ENCODE assay signal across 8 cellular contexts in the genomic region with DNA sequence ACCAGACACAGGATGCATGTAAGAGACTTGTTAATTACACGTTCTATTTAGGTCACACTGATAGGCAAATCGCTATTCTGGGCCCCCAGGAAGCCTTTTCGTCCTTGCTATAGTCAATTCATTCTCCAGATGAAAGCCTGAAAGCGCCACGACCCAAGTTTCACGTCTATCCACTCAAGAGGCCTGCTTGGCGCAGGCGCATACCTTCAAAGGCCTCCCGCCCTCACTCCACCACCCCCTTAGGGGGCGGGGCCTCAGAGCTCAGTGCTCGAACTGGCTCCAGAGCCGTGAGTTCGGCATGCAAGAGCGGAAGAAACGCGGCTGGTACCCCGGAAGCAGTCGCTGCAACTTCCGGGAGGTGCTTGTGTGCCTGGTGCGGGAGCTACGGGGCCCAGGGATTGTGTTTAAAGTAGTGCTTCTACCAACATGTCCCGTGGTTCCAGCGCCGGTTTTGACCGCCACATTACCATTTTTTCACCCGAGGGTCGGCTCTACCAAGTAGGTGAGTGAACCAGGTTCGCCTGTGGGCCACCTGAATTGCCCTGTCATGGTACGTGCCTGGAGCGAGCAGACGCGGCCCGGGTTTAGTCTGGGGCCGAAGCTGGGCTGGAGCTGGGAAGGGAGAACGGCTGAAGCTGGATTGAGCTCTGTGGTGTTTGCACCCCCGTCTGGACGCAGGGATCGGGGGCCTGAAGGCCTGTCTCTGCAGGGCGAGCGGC. TPM values are rescaled to one million over a fixed set of nuclear protein-coding genes. Genes with fewer than 3 reads are reported as not detected.
DNase-seq lines count a peak whose midpoint lies in the region; ATAC-seq and TF ChIP-seq lines count a peak whose summit lies in the region.

Gene PSMA6, plus strand, starts transcription at position 332 of the 719 bp plus-strand sequence. Its CDS starts 95 bp downstream, at position 427.

- intact Hi-C loops in left colon (cut with DNase I, micrococcal nuclease), result loop anchor here in 1 of 2 donors (5.0 kb wide), 1 partner anchor 115 kb away; no protein-coding TSS in a partner anchor

- no peak for TF ChIP-seq CTCF in coronary artery (IDR thresholded peaks at IDR 0.05)

- peaks cover 28% of the 10 kb centered on the region for H3K36me3 ChIP-seq in BLaER1

- CTCF ChIA-PET in activated CD4-positive, alpha-beta T cell treated with anti-CD3 and anti-CD28 coated beads, Interleukin-2, amount 10 ng/mL, durations not matched to agents 7 days and 5 days (lab: Charles Lee), result interaction anchor here (0.9 to 2.1 kb wide), 11 partner anchors 9 to 113 kb away, joined by 3 to 12 read pairs (median 3); no protein-coding TSS in a partner anchor

- H3K4me1 Mint-ChIP-seq in activated CD4-positive, alpha-beta T cell treated with anti-CD3 and anti-CD28 coated beads, Interleukin-2, amount 10 ng/mL, durations not matched to agents 7 days and 5 days, result peaks cover 44% of the 10 kb centered on the region

- H4K20me1 ChIP-seq in BLaER1, result peaks cover 33% of the 10 kb centered on the region

- peak within 1 kb of the TSS; percentile 92 for H3K4me2 ChIP-seq in BLaER1

- H3K9me3 Mint-ChIP-seq in activated CD4-positive, alpha-beta T cell treated with anti-CD3 and anti-CD28 coated beads, Interleukin-2, amount 10 ng/mL, durations not matched to agents 7 days and 5 days, result no peaks in the 10 kb centered on the region

- H3K4me1 ChIP-seq in BLaER1, result peaks cover 63% of the 10 kb centered on the region

- H3K9ac ChIP-seq in BLaER1, result peak within 1 kb of the TSS; percentile 98

- peak within 1 kb of the TSS; percentile 96 for H3K27ac ChIP-seq in BLaER1
- H3K27ac ChIP-seq in coronary artery, result peak within 1 kb of the TSS; percentile 65 to 94

- peak; percentile 100 for DNase-seq in NCI-H69 (lab: John Stamatoyannopoulos, UW)
- peak; percentile 100 for DNase-seq in activated CD4-positive, alpha-beta T cell treated with anti-CD3 and anti-CD28 coated beads, Interleukin-2, amount 10 ng/mL, durations not matched to agents 7 days and 5 days
- DNase-seq in coronary artery (ENCODE audit: low spot score), result peak; percentile 99
- peak; percentile 99 for DNase-seq in left colon
- DNase-seq in stimulated activated CD4-positive, alpha-beta T cell treated with anti-CD3 and anti-CD28 coated beads, Interleukin-1b, Interleukin-23, amount 100 ng/mL, for 48 hours, result peak; percentile 100

- no peaks in the 10 kb centered on the region for H3K9me3 ChIP-seq in BLaER1

- no peaks in the 10 kb centered on the region for H3K27me3 Mint-ChIP-seq in activated CD4-positive, alpha-beta T cell treated with anti-CD3 and anti-CD28 coated beads, Interleukin-2, amount 10 ng/mL, durations not matched to agents 7 days and 5 days

- H3K27ac Mint-ChIP-seq in activated CD4-positive, alpha-beta T cell treated with anti-CD3 and anti-CD28 coated beads, Interleukin-2, amount 10 ng/mL, durations not matched to agents 7 days and 5 days, result peak within 1 kb of the TSS; percentile 96

- POLR2A ChIA-PET in activated CD4-positive, alpha-beta T cell treated with anti-CD3 and anti-CD28 coated beads, Interleukin-2, amount 10 ng/mL, durations not matched to agents 7 days and 5 days (lab: Charles Lee), result interaction anchor here (0.7 to 1.9 kb wide), 5 partner anchors 8 to 246 kb away, joined by 3 to 21 read pairs (median 4); partner anchors contain the start of genes FAM177A1 and NFKBIA

- H3K27me3 ChIP-seq in BLaER1, result no peaks in the 10 kb centered on the region

- H3K4me3 Mint-ChIP-seq in activated CD4-positive, alpha-beta T cell treated with anti-CD3 and anti-CD28 coated beads, Interleukin-2, amount 10 ng/mL, durations not matched to agents 7 days and 5 days, result peak within 1 kb of the TSS; percentile 98

- H3K4me3 ChIP-seq in BLaER1, result peak within 1 kb of the TSS; percentile 84
- peak within 1 kb of the TSS; percentile 97 for H3K4me3 ChIP-seq in coronary artery

- peaks cover 30% of the 10 kb centered on the region for H3K36me3 Mint-ChIP-seq in activated CD4-positive, alpha-beta T cell treated with anti-CD3 and anti-CD28 coated beads, Interleukin-2, amount 10 ng/mL, durations not matched to agents 7 days and 5 days (ENCODE audit: low read depth)

- ATAC-seq in GM19328 (IDR thresholded peaks at IDR 0.05; ENCODE audit: unreplicated experiment) (peak; percentile 86), HG03520 (IDR thresholded peaks at IDR 0.05; ENCODE audit: unreplicated experiment) (peak; percentile 84), left colon (peak; percentile 94)

RNA-seq across cellular contexts. Expression of gene PSMA6, which starts in this region (rescaled TPM):
- total RNA-seq in activated CD4-positive, alpha-beta T cell treated with anti-CD3 and anti-CD28 coated beads, Interleukin-2, amount 10 ng/mL, durations not matched to agents 7 days and 5 days, result 100 to 1,000 TPM; 231 to 248 TPM
- total RNA-seq in left colon, result 100 to 1,000 TPM; 138 to 171 TPM

Comparison
In these comparisons a context has a peak if more than half of its experiments do, and no peak if none do; other contexts are left out.
1. Peak in every context shown above with its lines: DNase-seq, ATAC-seq, H3K4me3 ChIP-seq and H3K27ac ChIP-seq.